In the genomic region with DNA sequence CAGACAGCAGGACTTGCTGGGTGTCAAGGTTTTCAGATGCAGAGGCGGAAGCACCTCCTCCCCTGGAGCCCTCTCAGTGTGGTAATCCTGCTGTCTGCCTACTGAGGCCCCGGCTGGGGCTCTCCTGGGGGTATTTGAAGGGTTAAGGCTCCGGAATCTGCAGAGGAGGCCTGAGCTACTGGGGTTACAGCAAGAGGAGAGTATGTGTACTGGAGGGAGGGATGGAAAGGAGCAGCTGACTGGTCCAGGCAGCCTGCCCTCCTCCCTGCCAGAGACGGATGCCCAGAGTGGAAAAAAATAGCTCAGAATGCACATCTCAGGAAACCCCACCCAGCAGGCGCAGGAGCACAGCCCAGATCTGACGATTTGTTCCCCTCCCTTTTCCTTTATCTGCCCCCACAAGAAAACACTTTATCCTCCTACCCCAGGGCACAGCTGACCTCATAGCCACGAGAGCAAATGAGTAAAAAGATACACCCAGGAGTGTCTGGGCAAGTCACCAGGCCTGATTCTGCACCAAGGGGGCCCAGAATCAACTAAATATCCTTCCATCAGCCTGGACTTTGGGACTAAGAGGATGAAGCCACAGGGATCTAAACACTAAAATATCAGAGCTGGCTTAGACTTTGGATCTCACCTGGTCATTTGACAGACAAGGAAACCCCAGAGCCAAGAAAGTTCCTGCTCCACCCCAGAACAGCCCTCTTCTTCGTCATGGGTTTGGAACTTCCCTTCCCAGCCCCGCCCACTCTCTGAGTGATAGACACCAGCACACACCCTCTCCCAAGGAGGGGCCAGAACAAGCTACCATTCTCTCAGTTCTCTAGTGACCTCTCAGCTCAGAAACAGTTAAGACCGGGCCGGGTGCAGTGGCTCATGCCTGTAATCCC, we compare ENCODE assay signal across 8 cellular contexts. TPM values are rescaled to one million over a fixed set of nuclear protein-coding genes. Genes with fewer than 3 reads are reported as not detected.
DNase-seq lines count a peak whose midpoint lies in the region; ATAC-seq and TF ChIP-seq lines count a peak whose summit lies in the region.

No MANE protein-coding gene starts in this region.

- no peaks in the 10 kb centered on the region for H3K27me3 ChIP-seq in BJ (ENCODE audit: control insufficient read depth, insufficient read depth, low read length)
- no peaks in the 10 kb centered on the region for H3K27me3 ChIP-seq in parathyroid adenoma (ENCODE audit: control insufficient read depth, insufficient read depth, low read length)
- no peaks in the 10 kb centered on the region for H3K27me3 ChIP-seq in thyroid gland

- H3K79me2 ChIP-seq in parathyroid adenoma: peaks cover 33% of the 10 kb centered on the region

- H3K4me1 Mint-ChIP-seq in activated naive CD8-positive, alpha-beta T cell (ENCODE audit: low read depth): peaks cover 85% of the 10 kb centered on the region
- H3K4me1 Mint-ChIP-seq in glutamatergic neuron (ENCODE audit: low read depth, unreplicated experiment): peaks cover 19% of the 10 kb centered on the region

- H3K27me3 Mint-ChIP-seq in activated naive CD8-positive, alpha-beta T cell: no peaks in the 10 kb centered on the region
- peaks cover 1% of the 10 kb centered on the region for H3K27me3 Mint-ChIP-seq in glutamatergic neuron (ENCODE audit: unreplicated experiment)

- H3K36me3 Mint-ChIP-seq in activated naive CD8-positive, alpha-beta T cell: no peaks in the 10 kb centered on the region
- no peaks in the 10 kb centered on the region for H3K36me3 Mint-ChIP-seq in glutamatergic neuron (ENCODE audit: unreplicated experiment)

- H3K9me3 ChIP-seq in SK-N-MC (ENCODE audit: low read depth, low read length) (no peaks in the 10 kb centered on the region), parathyroid adenoma (ENCODE audit: control insufficient read depth, low read length) (no peaks in the 10 kb centered on the region), thyroid gland (no peaks in the 10 kb centered on the region)

- 18 to 23% methylated on average over 11 of the region's 11 CpGs for WGBS in thyroid gland, 2 donors

- peak; percentile 89 for DNase-seq in BJ (ENCODE audit: low read depth)
- DNase-seq in SK-N-MC (ENCODE audit: low read depth, low spot score): no peak
- no peak for DNase-seq in glutamatergic neuron
- peak; percentile 85 to 86 for DNase-seq in thyroid gland

- peak; percentile 65 for ATAC-seq in GM19372 (IDR thresholded peaks at IDR 0.05; ENCODE audit: low read depth, unreplicated experiment)
- peak; percentile 60 for ATAC-seq in HG03521 (IDR thresholded peaks at IDR 0.05; ENCODE audit: unreplicated experiment)

- peak overlapping the region; percentile 92 for H3K4me3 Mint-ChIP-seq in activated naive CD8-positive, alpha-beta T cell
- peak overlapping the region; percentile 21 for H3K4me3 Mint-ChIP-seq in glutamatergic neuron (ENCODE audit: unreplicated experiment)

- H3K27ac Mint-ChIP-seq in activated naive CD8-positive, alpha-beta T cell: peak overlapping the region; percentile 98
- peak overlapping the region; percentile 69 for H3K27ac Mint-ChIP-seq in glutamatergic neuron (ENCODE audit: unreplicated experiment)

- H3K27ac ChIP-seq in SK-N-MC (peak overlapping the region; percentile 67), parathyroid adenoma (peak overlapping the region; percentile 86), thyroid gland (peak overlapping the region; percentile 94 to 97 (median 97))

- intact Hi-C loops in thyroid gland (cut with DNase I): no loop called here

- peaks cover 42% of the 10 kb centered on the region for H3K4me1 ChIP-seq in parathyroid adenoma
- H3K4me1 ChIP-seq in thyroid gland: peaks cover 97% of the 10 kb centered on the region in 2 donors

- no peaks in the 10 kb centered on the region for H3K9me3 Mint-ChIP-seq in activated naive CD8-positive, alpha-beta T cell (ENCODE audit: low read depth)
- no peaks in the 10 kb centered on the region for H3K9me3 Mint-ChIP-seq in glutamatergic neuron (ENCODE audit: unreplicated experiment)

- POLR2A ChIA-PET in BJ (lab: Charles Lee): interaction anchor here (1.1 to 1.3 kb wide), 4 partner anchors 14 to 120 kb away, joined by 3 to 8 read pairs (median 3); a partner anchor contains a TSS

- H3K4me3 ChIP-seq in BJ (ENCODE audit: low read depth, low read length) (peak overlapping the region; percentile 38), SK-N-MC (peak overlapping the region; percentile 72), parathyroid adenoma (ENCODE audit: low read depth, low read length) (peak overlapping the region; percentile 28), thyroid gland (replicated peaks in 1 of 3) (peak overlapping the region in 1 of 3 donors; percentile 29)

- H3K36me3 ChIP-seq in BJ (ENCODE audit: control insufficient read depth, insufficient read depth, low read length) (peaks cover 8% of the 10 kb centered on the region), SK-N-MC (ENCODE audit: insufficient read depth, low read length) (no peaks in the 10 kb centered on the region), parathyroid adenoma (ENCODE audit: control insufficient read depth, insufficient read depth, low read length) (no peaks in the 10 kb centered on the region), thyroid gland (peaks cover 0 to under 1% of the 10 kb centered on the region in 2 donors)

- CTCF ChIA-PET in BJ (lab: Yijun Ruan, JAX): interaction anchor here (0.7 to 5.9 kb wide), 12 partner anchors 10 to 188 kb away, joined by 3 to 87 read pairs (median 3); a partner anchor contains a TSS

- peak overlapping the region; percentile 61 for H3K4me2 ChIP-seq in parathyroid adenoma (ENCODE audit: low read length)

- peak in 1 of 2 donors; percentile 29 for TF ChIP-seq POLR2A in thyroid gland (IDR thresholded peaks at IDR 0.05)

- H3K9ac ChIP-seq in SK-N-MC (ENCODE audit: insufficient read length): peak overlapping the region; percentile 45
- peak overlapping the region; percentile 7 for H3K9ac ChIP-seq in parathyroid adenoma

- no peak for TF ChIP-seq CTCF in BJ (IDR thresholded peaks at IDR 0.05; ENCODE audit: insufficient read depth, low read depth, low read length)
- TF ChIP-seq CTCF in glutamatergic neuron (IDR thresholded peaks at IDR 0.05; ENCODE audit: partially characterized antibody, unreplicated experiment): no peak
- no peak for TF ChIP-seq CTCF in parathyroid adenoma (IDR thresholded peaks at IDR 0.05)
- TF ChIP-seq CTCF in thyroid gland (IDR thresholded peaks at IDR 0.05): no peak

- H2AFZ ChIP-seq in parathyroid adenoma: peak overlapping the region; percentile 58

RNA-seq across cellular contexts. Expression of a gene that starts 5.5 kb away (rescaled TPM):
- polyA plus RNA-seq in BJ (2011; rRNA removed): 116 and 206 TPM in 2 replicates
- 63.6 and 64.6 TPM in 2 replicates for polyA minus RNA-seq in BJ (2011; rRNA and poly(A)+ RNA removed)
- total RNA-seq in glutamatergic neuron (ENCODE audit: unreplicated experiment) (1.8 TPM), thyroid gland (100 to 1,000 TPM; 272 to 341 (median 287) TPM)

RNA-seq across cellular contexts. Expression of a gene that starts 16.5 kb away (rescaled TPM):
- 44.5 and 54.5 TPM in 2 replicates for polyA plus RNA-seq in BJ (2011; rRNA removed)
- 10.9 and 16.9 TPM in 2 replicates for polyA minus RNA-seq in BJ (2011; rRNA and poly(A)+ RNA removed)
- total RNA-seq in glutamatergic neuron (ENCODE audit: unreplicated experiment): 44.2 TPM
- 100 to 1,000 TPM in 1 of 4 donors, 10 to 100 TPM in 3; 57.0 to 110 (median 81.8) TPM for total RNA-seq in thyroid gland

RNA-seq across cellular contexts. Expression of a gene that starts 16.9 kb away (rescaled TPM):
- 65.1 and 84.9 TPM in 2 replicates for polyA plus RNA-seq in BJ (2011; rRNA removed)
- polyA minus RNA-seq in BJ (2011; rRNA and poly(A)+ RNA removed): 42.2 and 49.7 TPM in 2 replicates
- total RNA-seq in glutamatergic neuron (ENCODE audit: unreplicated experiment) (64.6 TPM), thyroid gland (100 to 1,000 TPM in 3 of 4 donors, 10 to 100 TPM in 1; 86.9 to 175 (median 121) TPM)

RNA-seq across cellular contexts. Expression of a gene that starts 26.0 kb away (rescaled TPM):
- 0.04 TPM in 1 of 2 replicates, not detected in the other for polyA plus RNA-seq in BJ (2011; rRNA removed)
- polyA minus RNA-seq in BJ (2011; rRNA and poly(A)+ RNA removed): 0.19 TPM in 1 of 2 replicates, not detected in the other
- total RNA-seq in glutamatergic neuron (ENCODE audit: unreplicated experiment): 1.6 TPM
- total RNA-seq in thyroid gland: 1 to 10 TPM in 2 of 4 donors, under 1 TPM in 2; 0.63 to 2.1 (median 1.4) TPM

Comparison
In these comparisons a context has a peak if more than half of its experiments do, and no peak if none do; other contexts are left out.
1. DNase-seq: peak in BJ (single experiment) and thyroid gland (2 of 2); none in SK-N-MC (single experiment) and glutamatergic neuron (single experiment).
2. RNA of a gene that starts 5.5 kb away (total RNA-seq): 272 to 341 TPM in thyroid gland; 1.8 TPM in glutamatergic neuron (single experiment); every median in the first group is over 10 times any median in the second.
3. Peak in every context shown above with its lines, with median percentiles within 50 percentile points of each other: H3K27ac ChIP-seq.